ENCODE assay signal across 22 cellular contexts in the genomic region with DNA sequence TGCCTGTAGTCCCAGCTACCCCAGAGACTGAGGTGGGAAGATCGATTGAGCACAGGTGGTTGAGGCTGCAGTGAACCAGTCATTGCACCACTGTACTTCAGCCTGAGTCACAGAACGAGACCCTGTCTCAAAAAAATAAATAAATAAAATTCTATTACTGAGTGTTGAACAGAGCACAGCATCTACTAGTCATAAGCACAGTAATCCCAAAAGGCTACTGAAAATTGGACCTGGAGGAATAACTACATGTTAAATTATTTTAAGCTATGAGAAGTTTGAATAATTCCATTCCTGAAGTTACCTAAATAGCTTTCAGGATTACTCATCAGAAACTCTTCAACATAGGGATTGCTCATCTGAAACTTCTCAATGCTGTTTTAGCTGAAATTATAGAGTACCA. TPM values are rescaled to one million over a fixed set of nuclear protein-coding genes. Genes with fewer than 3 reads are reported as not detected.
DNase-seq lines count a peak whose midpoint lies in the region; ATAC-seq, FAIRE-seq and TF ChIP-seq lines count a peak whose summit lies in the region.
"Had no signal": no experiment of that assay in that cellular context is flagged by ENCODE, and none has a peak within 500 bp of the region (broad histone marks: within the 10 kb centered on the region; RNA-seq: fewer than 3 reads in every experiment).

No MANE protein-coding gene starts in this region.

- H3K27ac ChIP-seq in astrocyte (ENCODE audit: low read depth, low read length) (no peak overlapping the region), osteoblast (ENCODE audit: low read depth, low read length) (no peak overlapping the region), aorta (ENCODE audit: low read depth in 1 of 2, low read length in 2 of 2) (no peak overlapping the region), prostate gland (no peak overlapping the region)
- H3K27ac ChIP-seq: cardiac muscle cell, esophagus muscularis mucosa had no signal

- H3K27ac Mint-ChIP-seq in activated naive CD4-positive, alpha-beta T cell treated with anti-CD3 and anti-CD28 coated beads, Interleukin-2, amount 50 U/mL, for 72 hours = no peak overlapping the region
- H3K27ac Mint-ChIP-seq in HFFc6 (peak overlapping the region; percentile 38; the same call in 1 of the 2 replicates), astrocyte (ENCODE audit: unreplicated experiment) (peak overlapping the region; percentile 77)
- H3K27ac Mint-ChIP-seq: activated naive CD4-positive, alpha-beta T cell treated with anti-CD3 and anti-CD28 coated beads, Interleukin-2, amount 10 ng/mL, durations not matched to agents 7 days and 5 days; H9 had no signal

- H2AFZ ChIP-seq in astrocyte (ENCODE audit: low read depth, low read length) (no peak overlapping the region), osteoblast (ENCODE audit: low read length) (no peak overlapping the region)

- intact Hi-C loops in aorta (cut with DNase I) = no loop called here
- intact Hi-C loops in prostate gland (cut with DNase I) = no loop called here

- H3K4me3 ChIP-seq in astrocyte (ENCODE audit: insufficient read depth, low read depth, low read length) = no peak overlapping the region
- no peak overlapping the region for H3K4me3 ChIP-seq in osteoblast (ENCODE audit: insufficient read depth, low read length)
- H3K4me3 ChIP-seq in aorta (ENCODE audit: low read length in 2 of 2) = no peak overlapping the region
- no peak overlapping the region for H3K4me3 ChIP-seq in prostate gland
- H3K4me3 ChIP-seq: cardiac muscle cell, esophagus muscularis mucosa had no signal

- H3K36me3 ChIP-seq in astrocyte (ENCODE audit: insufficient read depth, low read length) = peaks cover 9% of the 10 kb centered on the region
- peaks cover 6% of the 10 kb centered on the region for H3K36me3 ChIP-seq in osteoblast (ENCODE audit: insufficient read depth, low read length)
- peaks cover 2% of the 10 kb centered on the region in 2 donors for H3K36me3 ChIP-seq in aorta (ENCODE audit: control insufficient read depth in 1 of 2, insufficient read depth in 2 of 2, low read length in 1 of 2)
- H3K36me3 ChIP-seq in prostate gland = peaks cover 0 to 9% of the 10 kb centered on the region in 2 donors

- H3K27me3 Mint-ChIP-seq in HFFc6 (ENCODE audit: insufficient read depth) (no peaks in the 10 kb centered on the region), astrocyte (ENCODE audit: low read depth, unreplicated experiment) (no peaks in the 10 kb centered on the region)
- H3K27me3 Mint-ChIP-seq: activated naive CD4-positive, alpha-beta T cell treated with anti-CD3 and anti-CD28 coated beads, Interleukin-2, amount 10 ng/mL, durations not matched to agents 7 days and 5 days; CD4-positive, alpha-beta memory T cell had no signal

- H3K4me1 ChIP-seq in astrocyte (ENCODE audit: insufficient read depth, low read length) (peaks cover 23% of the 10 kb centered on the region), osteoblast (ENCODE audit: insufficient read depth, low read length) (peaks cover 23% of the 10 kb centered on the region), aorta (ENCODE audit: control insufficient read depth in 1 of 2, insufficient read depth in 2 of 2, low read length in 2 of 2) (no peaks in the 10 kb centered on the region), prostate gland (replicated peaks) (no peaks in the 10 kb centered on the region)

- H4K20me1 ChIP-seq in astrocyte (ENCODE audit: insufficient read depth, low read length) (peaks cover 8% of the 10 kb centered on the region), osteoblast (ENCODE audit: insufficient read depth, low read length) (peaks cover 5% of the 10 kb centered on the region)

- H3K79me2 ChIP-seq in astrocyte (ENCODE audit: insufficient read depth, low read length) (no peaks in the 10 kb centered on the region), osteoblast (ENCODE audit: insufficient read depth, low read length) (no peaks in the 10 kb centered on the region)

- no peak for TF ChIP-seq POLR2A in prostate gland (IDR thresholded peaks at IDR 0.05)

- H3K27me3 ChIP-seq in astrocyte (ENCODE audit: insufficient read depth, low read length) (no peaks in the 10 kb centered on the region), osteoblast (ENCODE audit: insufficient read depth, low read length) (no peaks in the 10 kb centered on the region), aorta (ENCODE audit: control insufficient read depth in 1 of 2, insufficient read depth in 2 of 2, low read length in 1 of 2) (no peaks in the 10 kb centered on the region), prostate gland (replicated peaks; ENCODE audit: insufficient read depth) (no peaks in the 10 kb centered on the region)
- H3K27me3 ChIP-seq: cardiac muscle cell, esophagus muscularis mucosa had no signal

- no peak overlapping the region for H3K4me3 Mint-ChIP-seq in HFFc6
- H3K4me3 Mint-ChIP-seq in astrocyte (ENCODE audit: unreplicated experiment) = no peak overlapping the region
- H3K4me3 Mint-ChIP-seq: activated naive CD4-positive, alpha-beta T cell treated with anti-CD3 and anti-CD28 coated beads, Interleukin-2, amount 10 ng/mL, durations not matched to agents 7 days and 5 days; CD4-positive, alpha-beta memory T cell; H9 had no signal

- H3K9me3 ChIP-seq in astrocyte (ENCODE audit: insufficient read depth, low read depth, low read length) (no peaks in the 10 kb centered on the region), osteoblast (ENCODE audit: low read depth, low read length) (no peaks in the 10 kb centered on the region), aorta (ENCODE audit: control insufficient read depth, low read length) (no peaks in the 10 kb centered on the region), prostate gland (no peaks in the 10 kb centered on the region)
- H3K9me3 ChIP-seq: esophagus muscularis mucosa had no signal

- TF ChIP-seq CTCF in HFFc6 (IDR thresholded peaks at IDR 0.05) (no peak), astrocyte (IDR thresholded peaks at IDR 0.05; ENCODE audit: insufficient read depth, low read depth, low read length) (no peak), osteoblast (IDR thresholded peaks at IDR 0.05; ENCODE audit: extremely low read depth, low read depth, low read length) (no peak), prostate gland (IDR thresholded peaks at IDR 0.05) (no peak)

- no peak for DNase-seq in activated naive CD4-positive, alpha-beta T cell treated with anti-CD3 and anti-CD28 coated beads, Interleukin-2, amount 50 U/mL, for 72 hours (ENCODE audit: low spot score in 2 of 2)
- no peak for DNase-seq in activated naive CD4-positive, alpha-beta T cell (lab: John Stamatoyannopoulos, UW)
- peak; percentile 25 for DNase-seq in HFFc6
- peak; percentile 50 for DNase-seq in astrocyte (ENCODE audit: low read depth)
- peak; percentile 38 for DNase-seq in osteoblast (ENCODE audit: insufficient read length, low spot score, missing footprints)
- no peak for DNase-seq in mesenteric fat pad (ENCODE audit: low spot score)
- DNase-seq in aorta = no peak
- no peak for DNase-seq in prostate gland (ENCODE audit: low spot score)
- DNase-seq: activated CD8-positive, alpha-beta memory T cell treated with anti-CD3 and anti-CD28 coated beads, Interleukin-2, amount 50 U/mL, for 48 hours; activated naive CD4-positive, alpha-beta T cell treated with anti-CD3 and anti-CD28 coated beads, Interleukin-2, amount 10 ng/mL, durations not matched to agents 7 days and 5 days; CD4-positive, alpha-beta memory T cell; DMS79 treated with DMSO at 0.1 percent for 48 hours; H9; head of caudate nucleus; islet precursor cell; NCI-H1417; NCI-H2171 treated with DMSO at 0.1 percent for 48 hours; NCI-H774 had no signal

- H3K4me1 Mint-ChIP-seq in HFFc6 (ENCODE audit: low read depth) (peaks cover 45% of the 10 kb centered on the region), astrocyte (ENCODE audit: low read depth, unreplicated experiment) (peaks cover 30% of the 10 kb centered on the region)
- H3K4me1 Mint-ChIP-seq: H9 had no signal

- 91 to 95% methylated on average over 2 of the region's 2 CpGs for WGBS in aorta, 2 donors
- 95% methylated on average over 2 of the region's 2 CpGs for WGBS in prostate gland

- no peak overlapping the region for H3K4me2 ChIP-seq in astrocyte (ENCODE audit: low read length)
- H3K4me2 ChIP-seq in osteoblast (ENCODE audit: insufficient read depth, low read length) = no peak overlapping the region

- no peak for FAIRE-seq in astrocyte (lab: Jason Lieb, UNC)
- FAIRE-seq: A204.1, urothelium cell line had no signal

- peak; percentile 53 to 68 for ATAC-seq in activated naive CD4-positive, alpha-beta T cell treated with anti-CD3 and anti-CD28 coated beads, Interleukin-2, amount 50 U/mL, for 72 hours
- ATAC-seq in aorta (ENCODE audit: low FRiP score) = no peak

- H3K9ac ChIP-seq in astrocyte (ENCODE audit: low read length) = no peak overlapping the region

- H3K9me3 Mint-ChIP-seq in activated naive CD4-positive, alpha-beta T cell treated with anti-CD3 and anti-CD28 coated beads, Interleukin-2, amount 50 U/mL, for 72 hours = no peaks in the 10 kb centered on the region
- H3K9me3 Mint-ChIP-seq in HFFc6 = no peaks in the 10 kb centered on the region
- H3K9me3 Mint-ChIP-seq in astrocyte (ENCODE audit: unreplicated experiment) = no peaks in the 10 kb centered on the region
- H3K9me3 Mint-ChIP-seq: activated naive CD4-positive, alpha-beta T cell treated with anti-CD3 and anti-CD28 coated beads, Interleukin-2, amount 10 ng/mL, durations not matched to agents 7 days and 5 days; CD4-positive, alpha-beta memory T cell; H9 had no signal

- H3K36me3 Mint-ChIP-seq in activated naive CD4-positive, alpha-beta T cell treated with anti-CD3 and anti-CD28 coated beads, Interleukin-2, amount 50 U/mL, for 72 hours = peaks cover 0 to 17% of the 10 kb centered on the region in 2 donors
- H3K36me3 Mint-ChIP-seq in HFFc6 (ENCODE audit: low read depth) (peaks cover 8% of the 10 kb centered on the region), astrocyte (ENCODE audit: low read depth, unreplicated experiment) (peaks cover 19% of the 10 kb centered on the region)

RNA-seq across cellular contexts. Expression of a gene that starts 43.4 kb away (rescaled TPM):
- 10 to 100 TPM; 38.3 to 39.0 TPM for total RNA-seq in activated naive CD4-positive, alpha-beta T cell treated with anti-CD3 and anti-CD28 coated beads, Interleukin-2, amount 50 U/mL, for 72 hours
- 10 to 100 TPM; 29.0 to 37.9 (median 35.0) TPM for total RNA-seq in HFFc6 (2021; fragmentation: NEBNext Ultra II Directional; extraction: Animal tissue kit (Norgen Biotek cat#: 25700))
- total RNA-seq in astrocyte (33.2 and 36.5 TPM in 2 replicates), osteoblast (45.7 and 59.0 TPM in 2 replicates), mesenteric fat pad (102 TPM), aorta (10 to 100 TPM; 52.6 to 59.7 TPM), prostate gland (10 to 100 TPM; 34.8 to 44.0 TPM)
- 10 to 100 TPM; 18.2 to 30.4 TPM for polyA plus RNA-seq in aorta

RNA-seq across cellular contexts. Expression of a gene that starts 55.8 kb away (rescaled TPM):
- total RNA-seq in activated naive CD4-positive, alpha-beta T cell treated with anti-CD3 and anti-CD28 coated beads, Interleukin-2, amount 50 U/mL, for 72 hours = 10 to 100 TPM; 22.0 to 29.2 TPM
- total RNA-seq in HFFc6 (2021; fragmentation: NEBNext Ultra II Directional; extraction: Animal tissue kit (Norgen Biotek cat#: 25700)) = 10 to 100 TPM in 5 of 6 experiments, 1 to 10 TPM in 1; 9.9 to 13.7 (median 11.8) TPM
- 14.8 and 14.9 TPM in 2 replicates for total RNA-seq in astrocyte
- 16.3 and 17.1 TPM in 2 replicates for total RNA-seq in osteoblast
- 11.1 TPM for total RNA-seq in mesenteric fat pad
- total RNA-seq in aorta = 10 to 100 TPM; 11.1 to 15.3 TPM
- 1 to 10 TPM; 5.5 to 9.9 TPM for polyA plus RNA-seq in aorta
- 10 to 100 TPM in 1 of 2 donors, 1 to 10 TPM in 1; 9.1 to 15.8 TPM for total RNA-seq in prostate gland

Comparison
In these comparisons a context has a peak if more than half of its experiments do, and no peak if none do; other contexts are left out.
1. DNase-seq: peak in HFFc6 (single experiment), astrocyte (single experiment) and osteoblast (single experiment); none in activated naive CD4-positive, alpha-beta T cell treated with anti-CD3 and anti-CD28 coated beads, Interleukin-2, amount 50 U/mL, for 72 hours (0 of 2), activated naive CD4-positive, alpha-beta T cell (0 of 4), mesenteric fat pad (single experiment), aorta (0 of 2) and prostate gland (single experiment).
2. H3K27ac Mint-ChIP-seq: peak in HFFc6 (single experiment) and astrocyte (single experiment); none in activated naive CD4-positive, alpha-beta T cell treated with anti-CD3 and anti-CD28 coated beads, Interleukin-2, amount 50 U/mL, for 72 hours (0 of 2).